ENCODE assay signal across 8 cellular contexts in the genomic region with DNA sequence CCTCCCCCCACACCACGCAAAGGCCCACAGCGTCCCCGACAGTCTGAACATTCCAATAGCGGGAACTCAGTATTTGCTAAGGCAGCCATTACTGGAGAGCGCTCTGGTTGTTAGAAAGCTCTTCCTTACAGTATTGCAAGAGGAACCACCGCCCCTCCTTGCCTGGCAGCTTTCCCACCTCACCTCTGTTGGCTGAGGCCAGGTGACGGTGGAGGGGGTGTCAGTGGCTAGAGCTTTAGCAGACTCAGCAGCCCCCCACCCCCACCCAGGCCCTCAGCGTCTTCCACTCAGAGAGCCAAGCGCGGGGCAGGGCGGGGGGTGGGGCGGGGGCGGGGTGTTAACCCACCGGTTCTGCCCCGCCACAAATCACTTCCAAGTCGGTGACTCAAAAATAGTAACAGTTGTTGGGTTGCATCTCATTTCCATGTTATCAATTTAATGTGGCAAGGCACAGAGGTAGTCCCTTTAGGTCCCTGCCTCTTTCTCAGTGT. TPM values are rescaled to one million over a fixed set of nuclear protein-coding genes. Genes with fewer than 3 reads are reported as not detected.
DNase-seq lines count a peak whose midpoint lies in the region; ATAC-seq and TF ChIP-seq lines count a peak whose summit lies in the region.

No MANE protein-coding gene starts in this region.

- peaks cover 51% of the 10 kb centered on the region for H3K4me1 ChIP-seq in PC-9 (replicated peaks; ENCODE audit: insufficient read depth)
- H3K4me1 ChIP-seq in left lung = peaks cover 57 to 90% of the 10 kb centered on the region in 2 donors
- H3K4me1 ChIP-seq in stomach = peaks cover 67 to 89% (median 86%) of the 10 kb centered on the region in 4 donors

- no peak for TF ChIP-seq EP300 in stomach (IDR thresholded peaks at IDR 0.05)

- H3K36me3 ChIP-seq in PC-9 (ENCODE audit: low read depth) (no peaks in the 10 kb centered on the region), left lung (no peaks in the 10 kb centered on the region), stomach (no peaks in the 10 kb centered on the region)

- POLR2A ChIA-PET in PC-9 (lab: Charles Lee; ENCODE audit: unreplicated experiment) (interaction anchor here (0.6 kb wide), 3 partner anchors 70 to 147 kb away, joined by 3 to 8 read pairs (median 3); a partner anchor contains a TSS), MCF 10A (lab: Yijun Ruan, JAX) (interaction anchor here (0.9 to 10.9 kb wide), 14 partner anchors 10 to 323 kb away, joined by 3 to 158 read pairs (median 5); a partner anchor contains a TSS)

- H4K20me1 ChIP-seq in PC-9 (ENCODE audit: insufficient read depth) = no peaks in the 10 kb centered on the region

- H3K4me3 Mint-ChIP-seq in MCF 10A (ENCODE audit: unreplicated experiment) = peak overlapping the region; percentile 86

- H3K4me2 ChIP-seq in PC-9 = peak overlapping the region; percentile 79

- ATAC-seq in left lung = peak; percentile 3
- ATAC-seq in GM21423 (IDR thresholded peaks at IDR 0.05; ENCODE audit: unreplicated experiment) = no peak
- no peak for ATAC-seq in HG02840 (IDR thresholded peaks at IDR 0.05; ENCODE audit: low FRiP score, unreplicated experiment)

- H3K79me2 ChIP-seq in PC-9 (ENCODE audit: low read depth) = peaks cover 23% of the 10 kb centered on the region

- H3F3A ChIP-seq in PC-9 (ENCODE audit: insufficient read depth, low read depth) = peaks cover 45% of the 10 kb centered on the region

- TF ChIP-seq POLR2A in stomach (IDR thresholded peaks at IDR 0.05) = no peak

- H3K4me3 ChIP-seq in PC-9 = peak overlapping the region; percentile 65; the same call in 1 of the 2 replicates
- H3K4me3 ChIP-seq in left lung = peak overlapping the region; percentile 39 to 86
- peak overlapping the region; percentile 58 to 96 (median 90) for H3K4me3 ChIP-seq in stomach

- H3K36me3 Mint-ChIP-seq in MCF 10A (ENCODE audit: insufficient read depth, unreplicated experiment) = peaks cover 7% of the 10 kb centered on the region

- H3K4me1 Mint-ChIP-seq in MCF 10A (ENCODE audit: insufficient read depth, unreplicated experiment) = peaks cover 30% of the 10 kb centered on the region

- H3K27me3 ChIP-seq in PC-9 (ENCODE audit: insufficient read depth, low read depth) = no peaks in the 10 kb centered on the region
- peaks cover 0 to 56% of the 10 kb centered on the region in 2 donors for H3K27me3 ChIP-seq in left lung
- H3K27me3 ChIP-seq in stomach = peaks cover 0 to 50% (median 7%) of the 10 kb centered on the region in 3 donors

- intact Hi-C loops in PC-9 (cut with micrococcal nuclease; ENCODE audit: unreplicated experiment) = loop anchor here (1.0 to 5.0 kb wide), 4 partner anchors 61 to 352 kb away; a partner anchor contains a TSS
- intact Hi-C loops in MCF 10A (cut with micrococcal nuclease) = loop anchor here (1.0 to 5.0 kb wide), 3 partner anchors 57 to 101 kb away; a partner anchor contains a TSS
- intact Hi-C loops in left lung (cut with DNase I) = loop anchor here in 1 of 2 donors (5.0 kb wide), 1 partner anchor 102 kb away; a partner anchor contains a TSS
- intact Hi-C loops in stomach (cut with DNase I; ENCODE audit: low total_unique reads) = no loop called here

- no peaks in the 10 kb centered on the region for H3K9me2 ChIP-seq in PC-9 (ENCODE audit: insufficient read depth)

- H3K9me3 ChIP-seq in PC-9 (ENCODE audit: insufficient read depth, low read depth) = no peaks in the 10 kb centered on the region
- no peaks in the 10 kb centered on the region for H3K9me3 ChIP-seq in left lung
- H3K9me3 ChIP-seq in stomach = no peaks in the 10 kb centered on the region

- DNase-seq in Caki2 (ENCODE audit: low read depth) = peak; percentile 85
- DNase-seq in HuH-7.5 (ENCODE audit: low spot score) = peak; percentile 77
- peak in 1 of 2 experiments; percentile 71 for DNase-seq in PC-9
- DNase-seq in MCF 10A (ENCODE audit: unreplicated experiment) = peak; percentile 76
- DNase-seq in left lung = peak in 1 of 2 donors; percentile 72
- peak; percentile 63 for DNase-seq in stomach

- BruUV-seq in PC-9 (replicated peaks; lab: Mats Ljungman, UMichigan) (no TSS peak), MCF 10A (replicated peaks; lab: Mats Ljungman, UMichigan) (no TSS peak)

- H3K9me3 Mint-ChIP-seq in MCF 10A (ENCODE audit: unreplicated experiment) = no peaks in the 10 kb centered on the region

- in situ Hi-C loops in Caki2 (cut with HindIII; ENCODE audit: low pct_unique_long_range_greater_than_20kb, low sequenced_read_pairs) = no loop called here

- H3K27ac ChIP-seq in PC-9 (peak overlapping the region; percentile 61), left lung (peak overlapping the region; percentile 91 to 92), stomach (peak overlapping the region; percentile 90 to 99 (median 96))

- CTCF ChIA-PET in PC-9 (lab: Charles Lee) = interaction anchor here (0.8 to 2.5 kb wide), 4 partner anchors 12 to 238 kb away, joined by 3 to 12 read pairs (median 10); no protein-coding TSS in a partner anchor
- CTCF ChIA-PET in MCF 10A (lab: Yijun Ruan, JAX) = interaction anchor here (0.7 to 6.3 kb wide), 10 partner anchors 10 to 102 kb away, joined by 3 to 61 read pairs (median 5); a partner anchor contains a TSS

- H3K27ac Mint-ChIP-seq in MCF 10A (ENCODE audit: low read depth, unreplicated experiment) = no peak overlapping the region

- H3K27me3 Mint-ChIP-seq in MCF 10A (ENCODE audit: insufficient read depth, unreplicated experiment) = no peaks in the 10 kb centered on the region

- TF ChIP-seq CTCF in PC-9 (conservative IDR thresholded peaks at IDR 0.05) = no peak
- no peak for TF ChIP-seq CTCF in MCF 10A (IDR thresholded peaks at IDR 0.05; ENCODE audit: unreplicated experiment)
- TF ChIP-seq CTCF in left lung (IDR thresholded peaks at IDR 0.05) = no peak
- TF ChIP-seq CTCF in stomach (IDR thresholded peaks at IDR 0.05) = no peak

- WGBS in stomach, 5 donors = 4 to 13% (median 4%) methylated on average over 6 to 16 of the region's 16 CpGs

- H2AFZ ChIP-seq in PC-9 = peak overlapping the region; percentile 93

RNA-seq across cellular contexts. Expression of a gene that starts 2.3 kb away (rescaled TPM):
- total RNA-seq in Caki2 (2014; rRNA removed; shearing (Covaris generic); ENCODE audit: low replicate concordance) = 20.5 and 21.5 TPM in 2 replicates
- total RNA-seq in PC-9 (2021) (22.5 and 32.2 TPM in 2 replicates), MCF 10A (2022) (12.5 and 12.9 TPM in 2 replicates), left lung (10 to 100 TPM; 22.5 to 34.2 TPM), stomach (10 to 100 TPM; 16.5 to 96.0 (median 28.0) TPM)
- 10 to 100 TPM; 19.1 to 74.4 (median 52.9) TPM for polyA plus RNA-seq in stomach

RNA-seq across cellular contexts. Expression of a gene that starts 2.6 kb away (rescaled TPM):
- not detected in 2 replicates for total RNA-seq in Caki2 (2014; rRNA removed; shearing (Covaris generic); ENCODE audit: low replicate concordance)
- total RNA-seq in PC-9 (2021) = 0.25 TPM in 1 of 2 replicates, not detected in the other
- total RNA-seq in MCF 10A (2022) = 0.21 and 0.22 TPM in 2 replicates
- 1 to 10 TPM in 1 of 2 donors, under 1 TPM in 1; 0.55 to 1.2 TPM for total RNA-seq in left lung
- 10 to 100 TPM in 1 of 5 donors, 1 to 10 TPM in 3, not detected in 1; 1.7 to 11.7 (median 7.0) TPM for total RNA-seq in stomach
- 1 to 10 TPM in 1 of 3 donors, under 1 TPM in 2; 0.55 to 1.4 (median 0.56) TPM for polyA plus RNA-seq in stomach

RNA-seq across cellular contexts. Expression of a gene that starts 3.3 kb away (rescaled TPM):
- 2.0 and 3.2 TPM in 2 replicates for total RNA-seq in Caki2 (2014; rRNA removed; shearing (Covaris generic); ENCODE audit: low replicate concordance)
- total RNA-seq in PC-9 (2021) = 1.4 and 1.8 TPM in 2 replicates
- 1.2 and 1.5 TPM in 2 replicates for total RNA-seq in MCF 10A (2022)
- 10 to 100 TPM; 11.7 to 15.1 TPM for total RNA-seq in left lung
- total RNA-seq in stomach = 10 to 100 TPM in 2 of 5 donors, 1 to 10 TPM in 3; 6.7 to 13.3 (median 9.0) TPM
- 1 to 10 TPM in 2 of 3 donors, under 1 TPM in 1; 0.76 to 2.7 (median 2.6) TPM for polyA plus RNA-seq in stomach

RNA-seq across cellular contexts. Expression of a gene that starts 20.0 kb away (rescaled TPM):
- total RNA-seq in Caki2 (2014; rRNA removed; shearing (Covaris generic); ENCODE audit: low replicate concordance) = 3.1 and 6.7 TPM in 2 replicates
- total RNA-seq in PC-9 (2021) (25.5 and 28.3 TPM in 2 replicates), MCF 10A (2022) (21.3 and 23.4 TPM in 2 replicates), left lung (10 to 100 TPM; 13.1 to 19.5 TPM), stomach (100 to 1,000 TPM in 2 of 5 donors, 10 to 100 TPM in 2, 1 to 10 TPM in 1; 4.3 to 181 (median 15.8) TPM)
- 10 to 100 TPM; 13.3 to 17.1 (median 15.9) TPM for polyA plus RNA-seq in stomach
